6 cellular contexts compared by ENCODE assay signal in genomic region chr19:8307400-8307964, GRCh38. TPM values are rescaled to one million over a fixed set of nuclear protein-coding genes. Genes with fewer than 3 reads are reported as not detected.
DNase-seq lines count a peak whose midpoint lies in the region; ATAC-seq and TF ChIP-seq lines count a peak whose summit lies in the region.

No MANE protein-coding gene starts in this region.

- H3K4me1 ChIP-seq in psoas muscle, result peaks cover 30% of the 10 kb centered on the region

- TF ChIP-seq CTCF in psoas muscle (IDR thresholded peaks at IDR 0.05), result no peak

- H3K27ac Mint-ChIP-seq in effector memory CD8-positive, alpha-beta T cell, result peak overlapping the region; percentile 93 to 96

- ATAC-seq in effector memory CD8-positive, alpha-beta T cell (replicated peaks), result no peak
- peak in 2 of 4 donors; percentile 1 to 6 for ATAC-seq in psoas muscle
- no peak for ATAC-seq in GM18873 (IDR thresholded peaks at IDR 0.05; ENCODE audit: low FRiP score, unreplicated experiment)

- H3K4me1 Mint-ChIP-seq in effector memory CD8-positive, alpha-beta T cell (ENCODE audit: low read depth in 2 of 2), result peaks cover 33 to 35% of the 10 kb centered on the region in 2 donors

- no peaks in the 10 kb centered on the region for H3K9me3 Mint-ChIP-seq in effector memory CD8-positive, alpha-beta T cell

- DNase-seq in NK-92 treated with Interleukin-12 subunit alpha and Interleukin-12 subunit beta, amount 100 ng/mL, for 24 hours (lab: John Stamatoyannopoulos, UW), result peak; percentile 32
- DNase-seq in NK-92 (lab: John Stamatoyannopoulos, UW; ENCODE audit: unreplicated experiment), result no peak
- no peak for DNase-seq in effector memory CD8-positive, alpha-beta T cell
- DNase-seq in psoas muscle, result peak in 1 of 2 donors; percentile 26
- no peak for DNase-seq in NCI-H1694 (lab: John Stamatoyannopoulos, UW)

- peak overlapping the region; percentile 82 to 95 for H3K4me3 Mint-ChIP-seq in effector memory CD8-positive, alpha-beta T cell

- intact Hi-C loops in psoas muscle (cut with DNase I), result loop anchor here in 1 of 2 donors (5.0 kb wide), 1 partner anchor 40 kb away; no protein-coding TSS in a partner anchor

- H3K36me3 ChIP-seq in psoas muscle (ENCODE audit: insufficient read depth in 1 of 2, low read depth in 1 of 2), result peaks cover 0 to 32% of the 10 kb centered on the region in 2 donors

- H3K27me3 ChIP-seq in psoas muscle (ENCODE audit: insufficient read depth in 3 of 3, low read length in 2 of 3), result no peaks in the 10 kb centered on the region

- 9 to 21% (median 10%) methylated on average over 22 to 24 of the region's 24 CpGs for WGBS in psoas muscle, 3 donors

- H3K4me3 ChIP-seq in psoas muscle, result peak overlapping the region; percentile 73

- H3K9me3 ChIP-seq in psoas muscle, result no peaks in the 10 kb centered on the region

- no peaks in the 10 kb centered on the region for H3K27me3 Mint-ChIP-seq in effector memory CD8-positive, alpha-beta T cell

- peak overlapping the region; percentile 84 for H3K27ac ChIP-seq in psoas muscle

- H3K36me3 Mint-ChIP-seq in effector memory CD8-positive, alpha-beta T cell (ENCODE audit: insufficient read depth), result peaks cover 22% of the 10 kb centered on the region

RNA-seq across cellular contexts. Expression of gene CD320, which starts 0.7 kb away (rescaled TPM):
- 10 to 100 TPM; 17.4 to 25.4 (median 22.4) TPM for total RNA-seq in psoas muscle
- 10 to 100 TPM; 44.8 to 67.2 (median 47.6) TPM for polyA plus RNA-seq in psoas muscle

RNA-seq across cellular contexts. Expression of gene NDUFA7, which starts 13.7 kb away (rescaled TPM):
- total RNA-seq in psoas muscle, result 100 to 1,000 TPM in 3 of 4 donors, 10 to 100 TPM in 1; 76.8 to 150 (median 109) TPM
- 100 to 1,000 TPM; 211 to 271 (median 243) TPM for polyA plus RNA-seq in psoas muscle

RNA-seq across cellular contexts. Expression of gene RPS28, which starts 13.8 kb away (rescaled TPM):
- 1,000 to 10,000 TPM in 2 of 4 donors, 100 to 1,000 TPM in 2; 947 to 1,442 (median 1,003) TPM for total RNA-seq in psoas muscle
- polyA plus RNA-seq in psoas muscle, result 100 to 1,000 TPM; 431 to 717 (median 657) TPM

RNA-seq across cellular contexts. Expression of gene KANK3, which starts 35.6 kb away (rescaled TPM):
- 10 to 100 TPM in 2 of 4 donors, 1 to 10 TPM in 2; 7.1 to 14.2 (median 9.7) TPM for total RNA-seq in psoas muscle
- polyA plus RNA-seq in psoas muscle, result 1 to 10 TPM; 5.1 to 9.4 (median 7.7) TPM

RNA-seq across cellular contexts. Expression of gene ANGPTL4, which starts 56.5 kb away (rescaled TPM):
- 100 to 1,000 TPM in 1 of 4 donors, 10 to 100 TPM in 3; 10.7 to 118 (median 44.7) TPM for total RNA-seq in psoas muscle
- polyA plus RNA-seq in psoas muscle, result 100 to 1,000 TPM in 1 of 3 donors, 10 to 100 TPM in 2; 17.2 to 235 (median 19.1) TPM
